Comparison of ENCODE assay signal across 2 cellular contexts in the genomic region with DNA sequence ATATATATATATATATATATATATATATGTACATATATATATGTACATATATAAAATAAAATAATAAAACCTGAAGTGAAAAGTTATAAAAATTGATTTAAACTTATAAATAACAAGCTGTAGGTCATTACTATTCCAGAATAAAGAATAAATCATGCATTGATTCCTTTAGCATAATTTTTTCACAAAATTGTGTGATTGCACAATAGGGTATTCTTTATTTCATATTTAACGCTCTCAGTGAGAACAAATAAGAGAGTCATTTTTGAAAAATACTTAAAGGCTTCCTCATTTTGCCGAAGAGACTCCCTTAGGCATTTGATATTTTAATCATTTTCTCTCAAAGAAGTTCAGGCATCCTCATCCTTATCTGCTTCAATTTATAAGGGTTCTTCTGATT.
TF ChIP-seq lines count a peak whose summit lies in the region.

No MANE protein-coding gene starts in this region.

TF ChIP-seq in IMR-90, 13 proteins besides CTCF, POLR2A, EP300 and RAD21:
- TF ChIP-seq CEBPB (IDR thresholded peaks at IDR 0.05; ENCODE audit: low read depth, low read length): peak; percentile 79
- TF ChIP-seq MXI1 (IDR thresholded peaks at IDR 0.05; ENCODE audit: borderline replicate concordance, low read depth, low read length): no peak

TF ChIP-seq in H1, 55 proteins besides CTCF, POLR2A, EP300 and RAD21:
- TF ChIP-seq, protein P1, sequence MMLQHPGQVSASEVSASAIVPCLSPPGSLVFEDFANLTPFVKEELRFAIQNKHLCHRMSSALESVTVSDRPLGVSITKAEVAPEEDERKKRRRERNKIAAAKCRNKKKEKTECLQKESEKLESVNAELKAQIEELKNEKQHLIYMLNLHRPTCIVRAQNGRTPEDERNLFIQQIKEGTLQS (IDR thresholded peaks at IDR 0.05; ENCODE audit: insufficient read depth, low read depth, low read length): no peak
- TF ChIP-seq CEBPB (IDR thresholded peaks at IDR 0.05; ENCODE audit: low read depth, low read length): peak; percentile 37; the same call in 1 of the 2 replicates
